Comparison of ENCODE assay signal across 20 cellular contexts in genomic region chr7:117766915-117767314, GRCh38.
A peak's percentile ranks its signal among the peaks of the same experiment; 100 is the strongest.
DNase-seq lines count a peak whose midpoint lies in the region; ATAC-seq and TF ChIP-seq lines count a peak whose summit lies in the region.
"Had no signal": no experiment of that assay in that cellular context is flagged by ENCODE, and none has a peak within 500 bp of the region (broad histone marks: within the 10 kb centered on the region; RNA-seq: fewer than 3 reads in every experiment).

No MANE protein-coding gene starts in this region.

- ATAC-seq in aorta (ENCODE audit: low FRiP score): no peak
- ATAC-seq: A549; CD8-positive, alpha-beta T cell; GM12878; HepG2 had no signal

- H3K9me3 Mint-ChIP-seq in CD14-positive monocyte: peaks cover 0 to 2% (median 0%) of the 10 kb centered on the region in 7 donors
- H3K9me3 Mint-ChIP-seq: CD8-positive, alpha-beta T cell; H9 had no signal

- TF ChIP-seq CTCF in CD14-positive monocyte (IDR thresholded peaks at IDR 0.05): no peak

- no peaks in the 10 kb centered on the region for H3K4me1 ChIP-seq in aorta (ENCODE audit: control insufficient read depth in 1 of 2, insufficient read depth in 2 of 2, low read length in 2 of 2)
- H3K4me1 ChIP-seq: A549, BLaER1 had no signal

- intact Hi-C loops in aorta (cut with DNase I) (no loop called here), CD14-positive monocyte (cut with micrococcal nuclease) (no loop called here)

- H3K27ac ChIP-seq in cingulate gyrus (ENCODE audit: low read depth, low read length) (peak overlapping the region; percentile 2), temporal lobe (ENCODE audit: low read depth, low read length) (peak overlapping the region; percentile 23), aorta (ENCODE audit: low read depth in 1 of 2, low read length in 2 of 2) (no peak overlapping the region)
- H3K27ac ChIP-seq: 22Rv1, A549, BLaER1 had no signal

- no peak overlapping the region for H3K27ac Mint-ChIP-seq in CD14-positive monocyte
- H3K27ac Mint-ChIP-seq: CD8-positive, alpha-beta T cell; H9; IgD-negative memory B cell had no signal

- WGBS in aorta, 2 donors: 61 to 78% methylated on average over 2 of the region's 2 CpGs

- H3K36me3 Mint-ChIP-seq in CD14-positive monocyte: no peaks in the 10 kb centered on the region
- H3K36me3 Mint-ChIP-seq: CD8-positive, alpha-beta T cell; IgD-negative memory B cell had no signal

- H3K4me1 Mint-ChIP-seq in CD14-positive monocyte: no peaks in the 10 kb centered on the region
- H3K4me1 Mint-ChIP-seq: H9, IgD-negative memory B cell had no signal

- no peak overlapping the region for H3K4me3 Mint-ChIP-seq in CD14-positive monocyte
- H3K4me3 Mint-ChIP-seq: CD8-positive, alpha-beta T cell; H9; IgD-negative memory B cell had no signal

- DNase-seq in Ammon's horn (ENCODE audit: low spot score) (peak; percentile 49), medulla oblongata (ENCODE audit: extremely low spot score) (peak; percentile 46), aorta (no peak), ureter (ENCODE audit: low spot score) (no peak), CD14-positive monocyte (ENCODE audit: low spot score) (no peak)
- DNase-seq: AML-193; CD8-positive, alpha-beta T cell; DMS 273 treated with DMSO at 0.1 percent for 48 hours; DMS53; DND-41; EL; H9 had no signal

- no peaks in the 10 kb centered on the region for H3K36me3 ChIP-seq in aorta (ENCODE audit: control insufficient read depth in 1 of 2, insufficient read depth in 2 of 2, low read length in 1 of 2)
- H3K36me3 ChIP-seq: BLaER1 had no signal

- peaks cover 0 to 5% (median 5%) of the 10 kb centered on the region in 3 donors for H3K27me3 Mint-ChIP-seq in CD14-positive monocyte (ENCODE audit: low read depth in 3 of 3)

- no peak overlapping the region for H3K4me3 ChIP-seq in aorta (ENCODE audit: low read length in 2 of 2)
- H3K4me3 ChIP-seq: A549, BLaER1, GM12878 had no signal

- no peaks in the 10 kb centered on the region for H3K27me3 ChIP-seq in aorta (ENCODE audit: control insufficient read depth in 1 of 2, insufficient read depth in 2 of 2, low read length in 1 of 2)
- H3K27me3 ChIP-seq: BLaER1 had no signal

- no peaks in the 10 kb centered on the region for H3K9me3 ChIP-seq in aorta (ENCODE audit: control insufficient read depth, low read length)
- H3K9me3 ChIP-seq: A549, BLaER1 had no signal

Comparison
In these comparisons a context has a peak if more than half of its experiments do, and no peak if none do; other contexts are left out.
1. DNase-seq: peak in Ammon's horn (single experiment) and medulla oblongata (single experiment); none in aorta (0 of 2), ureter (single experiment) and CD14-positive monocyte (single experiment).
2. H3K27ac ChIP-seq: peak in cingulate gyrus (single experiment) and temporal lobe (single experiment); none in aorta (0 of 2).